14 cellular contexts compared by ENCODE assay signal in genomic region chr17:6071528-6072065, GRCh38. TPM values are rescaled to one million over a fixed set of nuclear protein-coding genes. Genes with fewer than 3 reads are reported as not detected.
DNase-seq lines count a peak whose midpoint lies in the region; TF ChIP-seq lines count a peak whose summit lies in the region.
"Had no signal": no experiment of that assay in that cellular context is flagged by ENCODE, and none has a peak within 500 bp of the region (broad histone marks: within the 10 kb centered on the region; RNA-seq: fewer than 3 reads in every experiment).

No MANE protein-coding gene starts in this region.

- H3K4me2 ChIP-seq in BLaER1 = peak overlapping the region; percentile 89
- no peak overlapping the region for H3K4me2 ChIP-seq in osteoblast (ENCODE audit: insufficient read depth, low read length)
- no peak overlapping the region for H3K4me2 ChIP-seq in mesenchymal stem cell (ENCODE audit: low read length, poor library complexity, severe bottlenecking)

- no peak overlapping the region for H4K8ac ChIP-seq in mesenchymal stem cell (ENCODE audit: low read length)

- DNase-seq in NT2/D1 (ENCODE audit: low read depth, low spot score) (no peak), glutamatergic neuron (no peak), neural crest cell (ENCODE audit: low read depth, low spot score) (no peak), osteoblast (ENCODE audit: insufficient read length, low spot score, missing footprints) (no peak), A673 (ENCODE audit: low spot score) (no peak), mesenchymal stem cell (no peak), AG08395 (ENCODE audit: low spot score) (no peak)
- DNase-seq: activated B cell treated with CpG ODN at 0.5 μM for 24 hours; cerebellar nuclear complex; foreskin melanocyte; GDM1; SHP77; stimulated activated naive CD8-positive, alpha-beta T cell treated with anti-CD3 and anti-CD28 coated beads, Interleukin-15, amount 100 ng/mL, for 72 hours had no signal

- CTCF ChIA-PET in A673 (lab: Charles Lee) = no interaction called here

- H3K27ac ChIP-seq in BLaER1 (no peak overlapping the region), osteoblast (ENCODE audit: low read depth, low read length) (no peak overlapping the region), A673 (ENCODE audit: low read depth, low read length, poor library complexity, severe bottlenecking) (no peak overlapping the region), mesenchymal stem cell (ENCODE audit: low read length, poor library complexity, severe bottlenecking) (no peak overlapping the region)

- H2AK5ac ChIP-seq in mesenchymal stem cell (ENCODE audit: low read length, severe bottlenecking) = no peak overlapping the region

- no peaks in the 10 kb centered on the region for H3K36me3 Mint-ChIP-seq in glutamatergic neuron (ENCODE audit: unreplicated experiment)
- no peaks in the 10 kb centered on the region for H3K36me3 Mint-ChIP-seq in neural crest cell (ENCODE audit: low read depth)

- no peak overlapping the region for H3K14ac ChIP-seq in mesenchymal stem cell (ENCODE audit: low read length in 2 of 2)

- H3K27me3 ChIP-seq in BLaER1 (peaks cover 31% of the 10 kb centered on the region), NT2/D1 (ENCODE audit: insufficient read depth, insufficient read length) (peaks cover 32% of the 10 kb centered on the region), osteoblast (ENCODE audit: insufficient read depth, low read length) (peaks cover 35% of the 10 kb centered on the region), A673 (replicated peaks; ENCODE audit: insufficient read depth, low read depth, low read length, poor library complexity) (peaks cover 52% of the 10 kb centered on the region), mesenchymal stem cell (ENCODE audit: control insufficient read depth in 1 of 2, insufficient read depth in 1 of 2, low read length in 2 of 2) (peaks cover 38 to 70% of the 10 kb centered on the region in 2 experiments)

- H3K4me3 Mint-ChIP-seq in glutamatergic neuron (ENCODE audit: unreplicated experiment) = peak overlapping the region; percentile 87
- peak overlapping the region; percentile 96 for H3K4me3 Mint-ChIP-seq in neural crest cell
- H3K4me3 Mint-ChIP-seq: activated B cell treated with CpG ODN at 0.5 μM for 24 hours had no signal

- H2AFZ ChIP-seq in osteoblast (ENCODE audit: low read length) (no peak overlapping the region), mesenchymal stem cell (ENCODE audit: low read depth, low read length) (no peak overlapping the region)

- H3K4me3 ChIP-seq in BLaER1 (peak overlapping the region; percentile 74), NT2/D1 (ENCODE audit: insufficient read length, low read depth) (peak overlapping the region; percentile 71), osteoblast (ENCODE audit: insufficient read depth, low read length) (no peak overlapping the region), A673 (ENCODE audit: low read depth, low read length, poor library complexity, severe bottlenecking) (no peak overlapping the region), mesenchymal stem cell (ENCODE audit: insufficient read depth in 1 of 2, low read depth in 1 of 2, low read length in 2 of 2) (peak overlapping the region in 1 of 2 experiments; percentile 74)

- no peak overlapping the region for H4K91ac ChIP-seq in mesenchymal stem cell (ENCODE audit: low read length)

- peaks cover 10% of the 10 kb centered on the region for H3K27me3 Mint-ChIP-seq in glutamatergic neuron (ENCODE audit: unreplicated experiment)
- H3K27me3 Mint-ChIP-seq in neural crest cell (ENCODE audit: low read depth) = peaks cover 30% of the 10 kb centered on the region

- H3K23ac ChIP-seq in mesenchymal stem cell (ENCODE audit: low read length in 2 of 2) = no peak overlapping the region

- no peaks in the 10 kb centered on the region for H3K9me3 ChIP-seq in BLaER1
- H3K9me3 ChIP-seq in NT2/D1 (ENCODE audit: insufficient read depth, low read length) = no peaks in the 10 kb centered on the region
- no peaks in the 10 kb centered on the region for H3K9me3 ChIP-seq in osteoblast (ENCODE audit: low read depth, low read length)
- no peaks in the 10 kb centered on the region for H3K9me3 ChIP-seq in A673 (ENCODE audit: low read depth, low read length, poor library complexity, severe bottlenecking)
- H3K9me3 ChIP-seq in mesenchymal stem cell (ENCODE audit: control insufficient read depth, low read length) = no peaks in the 10 kb centered on the region

- no peaks in the 10 kb centered on the region for H3K79me1 ChIP-seq in mesenchymal stem cell (replicated peaks; ENCODE audit: low read length, poor library complexity, severe bottlenecking)

- H2BK15ac ChIP-seq in mesenchymal stem cell (ENCODE audit: low read depth, poor library complexity, severe bottlenecking) = no peak overlapping the region

- POLR2A ChIA-PET in A673 (lab: Charles Lee; ENCODE audit: low non-redundant PET) = no interaction called here

- H3K9ac ChIP-seq in BLaER1 (no peak overlapping the region), NT2/D1 (ENCODE audit: insufficient read length, low read depth) (peak overlapping the region; percentile 67), mesenchymal stem cell (ENCODE audit: low read length) (no peak overlapping the region)

- no peaks in the 10 kb centered on the region for H3K36me3 ChIP-seq in BLaER1
- no peaks in the 10 kb centered on the region for H3K36me3 ChIP-seq in NT2/D1 (ENCODE audit: insufficient read depth, insufficient read length, low read length)
- no peaks in the 10 kb centered on the region for H3K36me3 ChIP-seq in osteoblast (ENCODE audit: insufficient read depth, low read length)
- H3K36me3 ChIP-seq in A673 (ENCODE audit: insufficient read depth, low read length, poor library complexity, severe bottlenecking) = no peaks in the 10 kb centered on the region
- no peaks in the 10 kb centered on the region for H3K36me3 ChIP-seq in mesenchymal stem cell (ENCODE audit: control insufficient read depth in 1 of 2, insufficient read depth in 2 of 2, low read depth in 1 of 2, low read length in 2 of 2)

- no peak for TF ChIP-seq CTCF in glutamatergic neuron (IDR thresholded peaks at IDR 0.05; ENCODE audit: partially characterized antibody, unreplicated experiment)
- no peak for TF ChIP-seq CTCF in neural crest cell (conservative IDR thresholded peaks at IDR 0.05)
- TF ChIP-seq CTCF in osteoblast (IDR thresholded peaks at IDR 0.05; ENCODE audit: extremely low read depth, low read depth, low read length) = no peak
- no peak for TF ChIP-seq CTCF in A673 (conservative IDR thresholded peaks at IDR 0.05; ENCODE audit: low read depth, low read length)

- 92% methylated on average over 7 of the region's 7 CpGs for WGBS in mesenchymal stem cell

- H3K18ac ChIP-seq in mesenchymal stem cell (ENCODE audit: low read depth in 1 of 2, low read length in 2 of 2) = no peak overlapping the region

- H4K20me1 ChIP-seq in BLaER1 = peaks cover 39% of the 10 kb centered on the region
- no peaks in the 10 kb centered on the region for H4K20me1 ChIP-seq in osteoblast (ENCODE audit: insufficient read depth, low read length)

- no TSS peak for BruUV-seq in A673 (replicated peaks; lab: Mats Ljungman, UMichigan)

- H2BK12ac ChIP-seq in mesenchymal stem cell (ENCODE audit: low read length in 2 of 2) = no peak overlapping the region

- H3K27ac Mint-ChIP-seq in glutamatergic neuron (ENCODE audit: unreplicated experiment) = no peak overlapping the region
- no peak overlapping the region for H3K27ac Mint-ChIP-seq in neural crest cell (ENCODE audit: unreplicated experiment)
- H3K27ac Mint-ChIP-seq: activated B cell treated with CpG ODN at 0.5 μM for 24 hours; stimulated activated naive CD8-positive, alpha-beta T cell treated with anti-CD3 and anti-CD28 coated beads, Interleukin-15, amount 100 ng/mL, for 72 hours had no signal

- intact Hi-C loops in A673 (cut with micrococcal nuclease; ENCODE audit: unreplicated experiment) = no loop called here

- H3K9me3 Mint-ChIP-seq in glutamatergic neuron (ENCODE audit: unreplicated experiment) (peaks cover 7% of the 10 kb centered on the region), neural crest cell (no peaks in the 10 kb centered on the region)
- H3K9me3 Mint-ChIP-seq: activated B cell treated with CpG ODN at 0.5 μM for 24 hours; stimulated activated naive CD8-positive, alpha-beta T cell treated with anti-CD3 and anti-CD28 coated beads, Interleukin-15, amount 100 ng/mL, for 72 hours had no signal

- no peaks in the 10 kb centered on the region for H3K79me2 ChIP-seq in osteoblast (ENCODE audit: insufficient read depth, low read length)

- no peak overlapping the region for H2BK5ac ChIP-seq in mesenchymal stem cell (ENCODE audit: low read depth, low read length, poor library complexity, severe bottlenecking)

- H3K4ac ChIP-seq in mesenchymal stem cell (ENCODE audit: low read depth in 1 of 2, low read length in 2 of 2) = no peak overlapping the region

- H3K4me1 ChIP-seq in BLaER1 (peaks cover 53% of the 10 kb centered on the region), NT2/D1 (ENCODE audit: insufficient read depth, insufficient read length) (peaks cover 10% of the 10 kb centered on the region), osteoblast (ENCODE audit: insufficient read depth, low read length) (no peaks in the 10 kb centered on the region), A673 (ENCODE audit: insufficient read depth, low read length, poor library complexity, severe bottlenecking) (no peaks in the 10 kb centered on the region), mesenchymal stem cell (ENCODE audit: control insufficient read depth, insufficient read depth, low read depth, low read length) (peaks cover 9% of the 10 kb centered on the region)

- H3K4me1 Mint-ChIP-seq in glutamatergic neuron (ENCODE audit: low read depth, unreplicated experiment) (peaks cover 26% of the 10 kb centered on the region), neural crest cell (peaks cover 55% of the 10 kb centered on the region)

- H2BK120ac ChIP-seq in mesenchymal stem cell (ENCODE audit: low read depth, low read length) = no peak overlapping the region

RNA-seq across cellular contexts. Expression of gene WSCD1, which starts 1.4 kb away (rescaled TPM):
- total RNA-seq in glutamatergic neuron (ENCODE audit: unreplicated experiment) (35.6 TPM), neural crest cell (75.8 and 93.3 TPM in 2 replicates), osteoblast (not detected in 2 replicates), A673 (2021) (0.28 and 0.48 TPM in 2 replicates)
- polyA plus RNA-seq in mesenchymal stem cell (2013, experiment 1 of 2) = 3.0 TPM
- polyA plus RNA-seq in mesenchymal stem cell (2013, experiment 2 of 2) = 3.3 TPM
- total RNA-seq: activated B cell treated with CpG ODN at 0.5 μM for 24 hours had no signal

Comparison
In these comparisons a context has a peak if more than half of its experiments do, and no peak if none do; other contexts are left out.
1. H3K4me3 ChIP-seq: peak in BLaER1 (single experiment) and NT2/D1 (single experiment); none in osteoblast (single experiment) and A673 (single experiment).
2. RNA of gene WSCD1, which starts 1.4 kb away (total RNA-seq): 75.8 to 93.3 TPM in neural crest cell and 35.6 TPM in glutamatergic neuron (single experiment); 0.28 to 0.48 TPM in A673 and not detected in osteoblast; every median in the first group is over 10 times any median in the second.